In the genomic region with DNA sequence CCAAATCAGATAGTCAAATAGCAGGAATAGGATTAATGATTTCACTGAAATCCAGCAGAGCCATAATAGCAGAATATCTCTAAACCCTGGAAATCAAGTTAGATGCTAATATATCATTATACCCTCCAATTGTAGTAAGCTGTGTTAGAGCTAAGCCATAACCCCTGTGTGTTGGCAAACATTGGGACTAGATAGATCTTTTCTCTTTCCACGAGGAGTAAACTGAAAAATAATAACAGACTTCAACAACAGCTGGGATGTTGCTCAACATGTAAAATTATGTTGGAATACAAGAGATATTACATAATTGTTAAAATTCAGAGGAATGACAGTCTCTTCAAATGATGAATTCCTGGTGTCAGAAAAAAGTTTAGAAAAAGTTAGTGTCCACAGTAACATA, we compare ENCODE assay signal across 33 cellular contexts.
"Had no signal": no experiment of that assay in that cellular context is flagged by ENCODE, and none has a peak within 500 bp of the region (broad histone marks: within the 10 kb centered on the region; RNA-seq: fewer than 3 reads in every experiment).

No MANE protein-coding gene starts in this region.

- H3K4me3 ChIP-seq: adrenal gland, ascending aorta, body of pancreas, breast epithelium, cardiac muscle cell had no signal

- DNase-seq: activated effector memory CD4-positive, alpha-beta T cell treated with anti-CD3 and anti-CD28 coated beads, Interleukin-2, amount 50 U/mL, for 16 hours; activated effector memory CD4-positive, alpha-beta T cell treated with Interleukin-2 at 50 U/mL for 16 hours; activated gamma-delta T cell; activated gamma-delta T cell treated with Interleukin-2 at 50 U/mL for 16 hours; activated naive CD4-positive, alpha-beta T cell; activated naive CD4-positive, alpha-beta T cell treated with anti-CD3 and anti-CD28 coated beads for 36 hours; activated naive CD4-positive, alpha-beta T cell treated with anti-CD3 and anti-CD28 coated beads, Interleukin-2, amount 10 ng/mL, durations not matched to agents 7 days and 5 days; activated naive CD4-positive, alpha-beta T cell treated with anti-CD3 and anti-CD28 coated beads, Interleukin-2, amount 50 U/mL, for 16 hours; activated naive CD4-positive, alpha-beta T cell treated with Interleukin-2 at 50 U/mL for 16 hours; activated naive CD8-positive, alpha-beta T cell treated with anti-CD3 and anti-CD28 coated beads for 36 hours; activated naive CD8-positive, alpha-beta T cell treated with anti-CD3 and anti-CD28 coated beads, Interleukin-2, amount 10 ng/mL, durations not matched to agents 7 days and 5 days; activated naive CD8-positive, alpha-beta T cell treated with anti-CD3 and anti-CD28 coated beads, Interleukin-2, amount 50 U/mL, for 24 hours; activated T-cell treated with anti-CD3 and anti-CD28 coated beads for 4 hours; activated T-cell treated with anti-CD3 and anti-CD28 coated beads, Interleukin-2, amount 50 U/mL, for 1 hour; activated T-cell treated with anti-CD3 and anti-CD28 coated beads, Interleukin-2, amount 50 U/mL, for 24 hours; activated T-cell treated with anti-CD3 and anti-CD28 coated beads, Interleukin-2, amount 50 U/mL, for 4 hours; activated T-cell treated with anti-CD3 and anti-CD28 coated beads, Interleukin-2, amount 50 U/mL, for 48 hours; activated T-cell treated with anti-CD3 and anti-CD28 coated beads, Interleukin-2, amount 50 U/mL, for 72 hours; adrenal gland; amniotic stem cell; amygdala; anterior cingulate cortex; aorta; body of pancreas; brain microvascular endothelial cell; caudate nucleus; central memory CD4-positive, alpha-beta T cell; cerebellar nuclear complex had no signal

- ATAC-seq: activated naive CD4-positive, alpha-beta T cell treated with anti-CD3 and anti-CD28 coated beads, Interleukin-2, amount 50 U/mL, for 72 hours; activated naive CD8-positive, alpha-beta T cell treated with anti-CD3 and anti-CD28 coated beads, Interleukin-2, amount 50 U/mL, for 24 hours; activated T-cell treated with anti-CD3 and anti-CD28 coated beads, Interleukin-2, amount 50 U/mL, for 4 hours; activated T-cell treated with anti-CD3 and anti-CD28 coated beads, Interleukin-2, amount 50 U/mL, for 72 hours; activated T-helper 17 cell treated with anti-CD3 and anti-CD28 coated beads, Interleukin-2, amount 50 U/mL, for 72 hours; body of pancreas had no signal

- H3K4me1 ChIP-seq: adrenal gland, ascending aorta, body of pancreas, breast epithelium had no signal

- H3K9me3 ChIP-seq: adrenal gland, body of pancreas had no signal

- H3K27ac ChIP-seq: adrenal gland, ascending aorta, body of pancreas, brain microvascular endothelial cell, breast epithelium, cardiac muscle cell had no signal

- H3K36me3 ChIP-seq: adrenal gland, ascending aorta, brain microvascular endothelial cell, breast epithelium, cardiac muscle cell had no signal

- H3K27me3 ChIP-seq: adrenal gland, ascending aorta, body of pancreas, brain microvascular endothelial cell, breast epithelium, cardiac muscle cell had no signal
